Comparison of ENCODE assay signal across 18 cellular contexts in the genomic region with DNA sequence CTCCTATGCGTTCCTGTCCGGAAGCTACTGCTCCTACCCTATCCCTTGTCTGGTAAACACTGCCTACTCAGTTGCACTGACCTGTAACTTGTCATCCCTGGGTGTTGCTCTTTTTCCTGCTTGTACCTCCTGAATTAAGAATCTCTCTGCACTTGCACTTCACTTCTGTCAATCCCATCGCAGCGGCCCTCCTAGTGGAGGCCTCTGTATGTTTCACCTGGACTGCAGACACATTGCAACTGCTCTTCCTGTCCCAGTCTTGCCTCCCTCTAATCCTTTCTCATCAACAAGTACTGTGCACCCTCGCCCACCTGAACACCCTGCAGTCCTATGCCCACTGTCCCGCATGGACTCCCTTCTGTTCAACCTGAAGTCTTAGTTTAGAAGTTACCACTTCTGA. TPM values are rescaled to one million over a fixed set of nuclear protein-coding genes. Genes with fewer than 3 reads are reported as not detected.
DNase-seq lines count a peak whose midpoint lies in the region; ATAC-seq and TF ChIP-seq lines count a peak whose summit lies in the region.
"Had no signal": no experiment of that assay in that cellular context is flagged by ENCODE, and none has a peak within 500 bp of the region (broad histone marks: within the 10 kb centered on the region; RNA-seq: fewer than 3 reads in every experiment).

No MANE protein-coding gene starts in this region.

- peak overlapping the region; percentile 25 to 62 for H3K4me3 Mint-ChIP-seq in activated T-cell treated with anti-CD3 and anti-CD28 coated beads, Interleukin-2, amount 50 U/mL, for 72 hours
- no peak overlapping the region for H3K4me3 Mint-ChIP-seq in H9
- H3K4me3 Mint-ChIP-seq in activated naive CD8-positive, alpha-beta T cell treated with anti-CD3 and anti-CD28 coated beads, Interleukin-2, amount 50 U/mL, for 24 hours: no peak overlapping the region
- H3K4me3 Mint-ChIP-seq: GM23338 had no signal

- no peak overlapping the region for H3K4me3 ChIP-seq in BLaER1 treated with 17β-estradiol and CSF1 and Interleukin-3, amounts not matched to agents 10 nM and 100 nM
- H3K4me3 ChIP-seq: GM23338 had no signal

- no peak overlapping the region for H2BK20ac ChIP-seq in H9 (ENCODE audit: low read depth, low read length, poor library complexity, severe bottlenecking)

- DNase-seq in activated T-cell treated with anti-CD3 and anti-CD28 coated beads, Interleukin-2, amount 50 U/mL, for 72 hours: no peak
- no peak for DNase-seq in activated T-cell treated with anti-CD3 and anti-CD28 coated beads, Interleukin-2, amount 50 U/mL, for 48 hours
- DNase-seq in H9: no peak
- no peak for DNase-seq in activated naive CD8-positive, alpha-beta T cell treated with anti-CD3 and anti-CD28 coated beads, Interleukin-2, amount 50 U/mL, for 24 hours
- no peak for DNase-seq in activated gamma-delta T cell (lab: John Stamatoyannopoulos, UW)
- no peak for DNase-seq in mucosa of gallbladder (ENCODE audit: low spot score)
- DNase-seq in HuH-7.5 (ENCODE audit: low spot score): no peak
- DNase-seq: Caco-2, DMS153, NCI-H1092, NCI-H146, NCI-H2081 treated with DMSO at 0.1 percent for 48 hours, NCI-H510A, NCI-H774, RPMI8226 had no signal

- no peak overlapping the region for H3K18ac ChIP-seq in H9 (ENCODE audit: insufficient read length, low read depth, low read length)

- no peak overlapping the region for H4K8ac ChIP-seq in H9 (replicated peaks; ENCODE audit: insufficient read length, low read depth, low read length)

- peaks cover 0 to 56% (median 4%) of the 10 kb centered on the region in 11 experiments; a peak in 11 of 22 replicates for H3K36me3 ChIP-seq in BLaER1 treated with 17β-estradiol and CSF1 and Interleukin-3, amounts not matched to agents 10 nM and 100 nM

- no peak overlapping the region for H3K4ac ChIP-seq in H9 (ENCODE audit: low read depth, low read length)

- no peak overlapping the region for H2AFZ ChIP-seq in H9 (ENCODE audit: low read length)
- H2AFZ ChIP-seq: GM23338 had no signal

- no peak overlapping the region for H2AK5ac ChIP-seq in H9 (ENCODE audit: insufficient read length, low read length)

- H3K27ac ChIP-seq in BLaER1 treated with 17β-estradiol and CSF1 and Interleukin-3, amounts not matched to agents 10 nM and 100 nM: peak overlapping the region in 6 of 11 experiments; percentile 71 to 98 (median 96); a peak in 9 of 22 replicates
- H3K27ac ChIP-seq in H9 (ENCODE audit: insufficient read length, low read depth, low read length): no peak overlapping the region
- H3K27ac ChIP-seq: KMS-11 had no signal

- no peaks in the 10 kb centered on the region; a peak in 1 of 22 replicates for H3K9me3 ChIP-seq in BLaER1 treated with 17β-estradiol and CSF1 and Interleukin-3, amounts not matched to agents 10 nM and 100 nM (replicated peaks in 1 of 11)
- no peaks in the 10 kb centered on the region for H3K9me3 ChIP-seq in H9 (ENCODE audit: control insufficient read depth, low read depth, low read length)
- H3K9me3 ChIP-seq: Caco-2 had no signal

- H2BK15ac ChIP-seq in H9 (ENCODE audit: low read depth, low read length): no peak overlapping the region

- H3K9ac ChIP-seq in BLaER1 treated with 17β-estradiol and CSF1 and Interleukin-3, amounts not matched to agents 10 nM and 100 nM: peak overlapping the region in 4 of 11 experiments; percentile 2 to 99 (median 58); a peak in 5 of 22 replicates
- H3K9ac ChIP-seq in H9 (ENCODE audit: extremely low read depth, insufficient read length, low read length): no peak overlapping the region
- H3K9ac ChIP-seq: KMS-11 had no signal

- ATAC-seq in activated T-cell treated with anti-CD3 and anti-CD28 coated beads, Interleukin-2, amount 50 U/mL, for 72 hours (replicated peaks in 1 of 2): no peak
- ATAC-seq in activated naive CD8-positive, alpha-beta T cell treated with anti-CD3 and anti-CD28 coated beads, Interleukin-2, amount 50 U/mL, for 24 hours: no peak
- ATAC-seq: GM23338 had no signal

- H4K20me1 ChIP-seq in BLaER1 treated with 17β-estradiol and CSF1 and Interleukin-3, amounts not matched to agents 10 nM and 100 nM: peaks cover 0 to 63% (median 0%) of the 10 kb centered on the region in 11 experiments; a peak in 4 of 22 replicates
- no peaks in the 10 kb centered on the region for H4K20me1 ChIP-seq in H9 (ENCODE audit: control insufficient read depth, insufficient read depth, insufficient read length)

- no peak overlapping the region for H4K91ac ChIP-seq in H9 (ENCODE audit: insufficient read length, low read depth, low read length)

- peak overlapping the region in 3 of 11 experiments; percentile 70 to 86 (median 77); a peak in 6 of 22 replicates for H3K4me2 ChIP-seq in BLaER1 treated with 17β-estradiol and CSF1 and Interleukin-3, amounts not matched to agents 10 nM and 100 nM
- no peak overlapping the region for H3K4me2 ChIP-seq in H9 (ENCODE audit: insufficient read depth, insufficient read length, low read length)
- H3K4me2 ChIP-seq: GM23338, KMS-11 had no signal

- H3K56ac ChIP-seq in H9 (ENCODE audit: insufficient read length, low read depth, low read length): no peak overlapping the region

- no peaks in the 10 kb centered on the region for H3K27me3 Mint-ChIP-seq in activated T-cell treated with anti-CD3 and anti-CD28 coated beads, Interleukin-2, amount 50 U/mL, for 72 hours (ENCODE audit: low read depth)
- H3K27me3 Mint-ChIP-seq in H9 (ENCODE audit: low read depth): no peaks in the 10 kb centered on the region
- no peaks in the 10 kb centered on the region for H3K27me3 Mint-ChIP-seq in activated naive CD8-positive, alpha-beta T cell treated with anti-CD3 and anti-CD28 coated beads, Interleukin-2, amount 50 U/mL, for 24 hours

- peaks cover 14 to 47% of the 10 kb centered on the region in 2 donors for H3K36me3 Mint-ChIP-seq in activated T-cell treated with anti-CD3 and anti-CD28 coated beads, Interleukin-2, amount 50 U/mL, for 72 hours (ENCODE audit: insufficient read depth in 2 of 2)
- peaks cover 0 to 3% (median 0%) of the 10 kb centered on the region in 3 experiments; a peak in 3 of 7 replicates for H3K36me3 Mint-ChIP-seq in H9 (ENCODE audit: insufficient read depth in 1 of 3, low read depth in 3 of 3)
- peaks cover 27% of the 10 kb centered on the region for H3K36me3 Mint-ChIP-seq in activated naive CD8-positive, alpha-beta T cell treated with anti-CD3 and anti-CD28 coated beads, Interleukin-2, amount 50 U/mL, for 24 hours (ENCODE audit: low read depth)

- H3K4me1 Mint-ChIP-seq in activated T-cell treated with anti-CD3 and anti-CD28 coated beads, Interleukin-2, amount 50 U/mL, for 72 hours (ENCODE audit: low read depth): peaks cover 45% of the 10 kb centered on the region
- H3K4me1 Mint-ChIP-seq in H9: peaks cover 8 to 10% of the 10 kb centered on the region in 2 experiments; a peak in 3 of 4 replicates
- peaks cover 41% of the 10 kb centered on the region for H3K4me1 Mint-ChIP-seq in activated naive CD8-positive, alpha-beta T cell treated with anti-CD3 and anti-CD28 coated beads, Interleukin-2, amount 50 U/mL, for 24 hours

- H3K9me3 Mint-ChIP-seq in activated T-cell treated with anti-CD3 and anti-CD28 coated beads, Interleukin-2, amount 50 U/mL, for 72 hours: peaks cover 0 to 2% of the 10 kb centered on the region in 2 donors
- peaks cover 0 to 41% of the 10 kb centered on the region in 2 experiments; a peak in 3 of 5 replicates for H3K9me3 Mint-ChIP-seq in H9
- no peaks in the 10 kb centered on the region for H3K9me3 Mint-ChIP-seq in activated naive CD8-positive, alpha-beta T cell treated with anti-CD3 and anti-CD28 coated beads, Interleukin-2, amount 50 U/mL, for 24 hours
- H3K9me3 Mint-ChIP-seq: GM23338 had no signal

- peaks cover 0 to 80% (median 14%) of the 10 kb centered on the region in 10 experiments; a peak in 9 of 20 replicates for H3K4me1 ChIP-seq in BLaER1 treated with 17β-estradiol and CSF1 and Interleukin-3, amounts not matched to agents 10 nM and 100 nM
- no peaks in the 10 kb centered on the region; the same call in 1 of the 2 replicates for H3K4me1 ChIP-seq in H9 (ENCODE audit: insufficient read depth, low read length)
- H3K4me1 ChIP-seq: Caco-2 had no signal

- H3K27me3 ChIP-seq in BLaER1 treated with 17β-estradiol and CSF1 and Interleukin-3, amounts not matched to agents 10 nM and 100 nM: no peaks in the 10 kb centered on the region
- no peaks in the 10 kb centered on the region for H3K27me3 ChIP-seq in H9 (ENCODE audit: insufficient read depth, low read length)

- H4K5ac ChIP-seq in H9 (ENCODE audit: insufficient read length, low read depth, low read length): no peak overlapping the region

- no peak overlapping the region for H2BK12ac ChIP-seq in H9 (ENCODE audit: insufficient read length, low read depth, low read length)

- H3K23ac ChIP-seq in H9 (ENCODE audit: insufficient read length, low read depth, low read length): no peak overlapping the region

- TF ChIP-seq CTCF in H9 (conservative IDR thresholded peaks at IDR 0.05): 0 out of 3 replicates have a peak, but pooled peaks have one; percentile 16

- no peaks in the 10 kb centered on the region for H3K79me2 ChIP-seq in H9 (ENCODE audit: insufficient read depth, low read length)

- no peak overlapping the region; the same call in 1 of the 2 replicates for H3K14ac ChIP-seq in H9 (ENCODE audit: insufficient read depth, low read length)

- peak overlapping the region; percentile 6 for H3K27ac Mint-ChIP-seq in activated T-cell treated with anti-CD3 and anti-CD28 coated beads, Interleukin-2, amount 50 U/mL, for 72 hours
- 0 out of 7 replicates have a peak overlapping the region, but pooled peaks of 1 of the 3 experiments have one; percentile 27 for H3K27ac Mint-ChIP-seq in H9
- H3K27ac Mint-ChIP-seq in activated naive CD8-positive, alpha-beta T cell treated with anti-CD3 and anti-CD28 coated beads, Interleukin-2, amount 50 U/mL, for 24 hours: peak overlapping the region; percentile 83
- H3K27ac Mint-ChIP-seq: GM23338 had no signal

- no peaks in the 10 kb centered on the region for H3K79me1 ChIP-seq in H9 (ENCODE audit: insufficient read depth, low read depth, low read length, poor library complexity, severe bottlenecking)

- H2BK120ac ChIP-seq in H9 (ENCODE audit: low read depth, low read length, poor library complexity, severe bottlenecking): no peak overlapping the region

- H3K23me2 ChIP-seq in H9 (ENCODE audit: insufficient read length, low read depth, low read length, poor library complexity, severe bottlenecking): no peaks in the 10 kb centered on the region

- no peak overlapping the region for H2BK5ac ChIP-seq in H9 (ENCODE audit: insufficient read length, low read length)

- no peak overlapping the region for H3T11ph ChIP-seq in H9 (ENCODE audit: low read length)

- WGBS in H9 (ENCODE audit: extremely low coverage, insufficient read length, low lambda C conversion rate): no CpG with 5 or more reads among the region's 6 CpGs

RNA-seq across cellular contexts. Expression of gene GK, which starts 8.0 kb away (rescaled TPM):
- 100 to 1,000 TPM; 242 to 272 TPM for total RNA-seq in activated T-cell treated with anti-CD3 and anti-CD28 coated beads, Interleukin-2, amount 50 U/mL, for 72 hours
- 7.3 and 9.8 TPM in 2 replicates for total RNA-seq in H9 (2021)
- total RNA-seq in mucosa of gallbladder: 29.1 TPM

Comparison
In these comparisons a context has a peak if more than half of its experiments do, and no peak if none do; other contexts are left out.
1. H3K4me3 Mint-ChIP-seq: peak in activated T-cell treated with anti-CD3 and anti-CD28 coated beads, Interleukin-2, amount 50 U/mL, for 72 hours (2 of 2); none in H9 (0 of 2) and activated naive CD8-positive, alpha-beta T cell treated with anti-CD3 and anti-CD28 coated beads, Interleukin-2, amount 50 U/mL, for 24 hours (single experiment).